Comparison of ENCODE assay signal across 11 cellular contexts in genomic region chr4:128525387-128525786, GRCh38.
DNase-seq lines count a peak whose midpoint lies in the region; ATAC-seq and TF ChIP-seq lines count a peak whose summit lies in the region.
"Had no signal": no experiment of that assay in that cellular context is flagged by ENCODE, and none has a peak within 500 bp of the region (broad histone marks: within the 10 kb centered on the region; RNA-seq: fewer than 3 reads in every experiment).

No MANE protein-coding gene starts in this region.

- POLR2A ChIA-PET in WTC11 (lab: Charles Lee) = interaction anchor here (0.6 kb wide), 1 partner anchor 42 kb away, joined by 6 read pairs; no protein-coding TSS in a partner anchor
- POLR2A ChIA-PET in CD8-positive, alpha-beta T cell (lab: Charles Lee) = no interaction called here

- H3K4me1 ChIP-seq in CD8-positive, alpha-beta T cell (ENCODE audit: insufficient read depth, low read length) = no peaks in the 10 kb centered on the region

- DNase-seq in H4 (ENCODE audit: low spot score) = peak; percentile 33
- no peak for DNase-seq in WTC11 (ENCODE audit: low spot score)
- peak; percentile 26 for DNase-seq in hepatic stellate cell (ENCODE audit: low spot score)
- DNase-seq in Ammon's horn (ENCODE audit: low spot score) = no peak
- no peak for DNase-seq in CD8-positive, alpha-beta T cell
- no peak for DNase-seq in NCI-H82 treated with DMSO at 0.1 percent for 48 hours (lab: John Stamatoyannopoulos, UW; ENCODE audit: unreplicated experiment)
- DNase-seq: C1 segment of cervical spinal cord, NCI-H526 had no signal

- H3K27me3 ChIP-seq in CD8-positive, alpha-beta T cell (ENCODE audit: insufficient read depth, low read length) = no peaks in the 10 kb centered on the region

- H3K27me3 Mint-ChIP-seq in WTC11 (ENCODE audit: low read depth) = no peaks in the 10 kb centered on the region
- H3K27me3 Mint-ChIP-seq in CD8-positive, alpha-beta T cell (ENCODE audit: low read depth) = peaks cover 20% of the 10 kb centered on the region

- no peak overlapping the region for H3K4me3 ChIP-seq in CD8-positive, alpha-beta T cell (ENCODE audit: low read depth, low read length)

- ATAC-seq in WTC11 = no peak
- no peak for ATAC-seq in GM21717 (IDR thresholded peaks at IDR 0.05; ENCODE audit: unreplicated experiment)
- no peak for ATAC-seq in CD8-positive, alpha-beta T cell

- peak overlapping the region; percentile 71; the same call in 1 of the 2 replicates for H3K27ac Mint-ChIP-seq in WTC11
- H3K27ac Mint-ChIP-seq in CD8-positive, alpha-beta T cell = no peak overlapping the region

- TF ChIP-seq CTCF in 22Rv1 (IDR thresholded peaks at IDR 0.05) (no peak), WTC11 (IDR thresholded peaks at IDR 0.05) (no peak)
- TF ChIP-seq CTCF in CD8-positive, alpha-beta T cell (IDR thresholded peaks at IDR 0.05) = no peak

- intact Hi-C loops in CD8-positive, alpha-beta T cell (cut with DNase I, micrococcal nuclease) = no loop called here

- H3K27ac ChIP-seq in 22Rv1 = peak overlapping the region; percentile 48
- no peak overlapping the region for H3K27ac ChIP-seq in CD8-positive, alpha-beta T cell (ENCODE audit: low read depth, low read length)

- no peaks in the 10 kb centered on the region for H3K9me3 Mint-ChIP-seq in WTC11
- no peaks in the 10 kb centered on the region for H3K9me3 Mint-ChIP-seq in CD8-positive, alpha-beta T cell
- H3K9me3 Mint-ChIP-seq: brain had no signal

- H3K4me1 Mint-ChIP-seq in WTC11 = peaks cover 41% of the 10 kb centered on the region
- H3K4me1 Mint-ChIP-seq in CD8-positive, alpha-beta T cell (ENCODE audit: low read depth) = no peaks in the 10 kb centered on the region

- H3K9me3 ChIP-seq in CD8-positive, alpha-beta T cell (ENCODE audit: low read length) = no peaks in the 10 kb centered on the region

- H3K4me3 Mint-ChIP-seq in WTC11 = no peak overlapping the region
- no peak overlapping the region for H3K4me3 Mint-ChIP-seq in CD8-positive, alpha-beta T cell
- H3K4me3 Mint-ChIP-seq: brain had no signal

- no peaks in the 10 kb centered on the region for H3K36me3 ChIP-seq in CD8-positive, alpha-beta T cell (ENCODE audit: insufficient read depth, low read length)

- CTCF ChIA-PET in WTC11 (lab: Charles Lee) = no interaction called here
- CTCF ChIA-PET in CD8-positive, alpha-beta T cell (lab: Charles Lee) = no interaction called here

- no peaks in the 10 kb centered on the region for H3K36me3 Mint-ChIP-seq in WTC11
- H3K36me3 Mint-ChIP-seq in CD8-positive, alpha-beta T cell = no peaks in the 10 kb centered on the region
- H3K36me3 Mint-ChIP-seq: brain had no signal

TF ChIP-seq in WTC11, 78 proteins besides CTCF, POLR2A, EP300 and RAD21:
- TF ChIP-seq USF2 (CRISPR knock-in tag; IDR thresholded peaks at IDR 0.05) = no peak
- no peak for TF ChIP-seq ZNF671 (CRISPR knock-in tag; IDR thresholded peaks at IDR 0.05)
- TF ChIP-seq E2F1 (CRISPR knock-in tag; IDR thresholded peaks at IDR 0.05) = no peak
- no peak for TF ChIP-seq GABPB1 (CRISPR knock-in tag; IDR thresholded peaks at IDR 0.05)
- TF ChIP-seq NR3C1 (CRISPR knock-in tag; conservative IDR thresholded peaks at IDR 0.05; ENCODE audit: low read depth) = no peak
- no peak for TF ChIP-seq ZNF232 (CRISPR knock-in tag; IDR thresholded peaks at IDR 0.05)
- no peak for TF ChIP-seq USF1 (CRISPR knock-in tag; IDR thresholded peaks at IDR 0.05)
- TF ChIP-seq ZNF423 (CRISPR knock-in tag; IDR thresholded peaks at IDR 0.05) = no peak
- TF ChIP-seq OVOL2 (CRISPR knock-in tag; IDR thresholded peaks at IDR 0.05; ENCODE audit: borderline replicate concordance) = no peak
- no peak for TF ChIP-seq PRDM15 (CRISPR knock-in tag; IDR thresholded peaks at IDR 0.05)
- TF ChIP-seq E2F4 (CRISPR knock-in tag; IDR thresholded peaks at IDR 0.05; ENCODE audit: borderline replicate concordance, low read depth) = no peak
TF ChIP-seq in WTC11: peak in this region for 0.

Comparison
In these comparisons a context has a peak if more than half of its experiments do, and no peak if none do; other contexts are left out.
1. DNase-seq: peak in H4 (single experiment) and hepatic stellate cell (single experiment); none in WTC11 (single experiment), Ammon's horn (single experiment), CD8-positive, alpha-beta T cell (0 of 7) and NCI-H82 treated with DMSO at 0.1 percent for 48 hours (single experiment).